12 cellular contexts compared by ENCODE assay signal in genomic region chr17:30780343-30780742, GRCh38. TPM values are rescaled to one million over a fixed set of nuclear protein-coding genes. Genes with fewer than 3 reads are reported as not detected.
DNase-seq lines count a peak whose midpoint lies in the region; ATAC-seq, FAIRE-seq and TF ChIP-seq lines count a peak whose summit lies in the region.
"Had no signal": no experiment of that assay in that cellular context is flagged by ENCODE, and none has a peak within 500 bp of the region (broad histone marks: within the 10 kb centered on the region; RNA-seq: fewer than 3 reads in every experiment).

No MANE protein-coding gene starts in this region.

- no peak for FAIRE-seq in HepG2 (lab: Jason Lieb, UNC)
- FAIRE-seq: frontal cortex had no signal

- no TSS peak for BruUV-seq in HepG2 (replicated peaks; lab: Mats Ljungman, UMichigan)

- no peak for TF ChIP-seq CTCF in HepG2 (CRISPR knock-in tag; IDR thresholded peaks at IDR 0.05)
- TF ChIP-seq CTCF in right lobe of liver (IDR thresholded peaks at IDR 0.05) = no peak
- TF ChIP-seq CTCF in endothelial cell (IDR thresholded peaks at IDR 0.05; ENCODE audit: unreplicated experiment) = no peak
- no peak for TF ChIP-seq CTCF in SK-N-SH (IDR thresholded peaks at IDR 0.05)

- H3K4me3 ChIP-seq in HepG2 (replicated peaks in 1 of 3; ENCODE audit: insufficient read depth in 1 of 3, low read depth in 2 of 3, low read length in 3 of 3) (no peak overlapping the region), right lobe of liver (no peak overlapping the region), SK-N-SH (ENCODE audit: low read depth in 2 of 2, low read length in 1 of 2) (no peak overlapping the region)
- H3K4me3 ChIP-seq: smooth muscle cell had no signal

- no peak overlapping the region for H2AFZ ChIP-seq in HepG2 (ENCODE audit: low read length)
- no peak overlapping the region for H2AFZ ChIP-seq in SK-N-SH (ENCODE audit: low read depth)

- TF ChIP-seq EP300 in HepG2 (IDR thresholded peaks at IDR 0.05; ENCODE audit: low read depth in 2 of 2, low read length in 2 of 2) (no peak), HepG2 (CRISPR knock-in tag; IDR thresholded peaks at IDR 0.05; ENCODE audit: borderline replicate concordance) (no peak), SK-N-SH (IDR thresholded peaks at IDR 0.05; ENCODE audit: borderline replicate concordance in 1 of 2, low read depth in 1 of 2, low read length in 1 of 2) (no peak)

- H3K27me3 Mint-ChIP-seq in endothelial cell (ENCODE audit: unreplicated experiment) = peaks cover 2% of the 10 kb centered on the region

- peaks cover 23% of the 10 kb centered on the region for H3K36me3 Mint-ChIP-seq in endothelial cell (ENCODE audit: low read depth, unreplicated experiment)

- intact Hi-C loops in HepG2 (cut with micrococcal nuclease; ENCODE audit: unreplicated experiment) (no loop called here), right lobe of liver (cut with DNase I) (no loop called here)

- H3K9ac ChIP-seq in HepG2 (ENCODE audit: insufficient read depth, low read depth, low read length) (no peak overlapping the region), SK-N-SH (no peak overlapping the region)

- POLR2A ChIA-PET in HepG2 (lab: Yijun Ruan, JAX) = no interaction called here
- POLR2A ChIA-PET in SK-N-SH (lab: Yijun Ruan, JAX) = no interaction called here

- H3K4me2 ChIP-seq in HepG2 (ENCODE audit: low read depth, low read length) (no peak overlapping the region), SK-N-SH (no peak overlapping the region)
- H3K4me2 ChIP-seq: smooth muscle cell had no signal

- H4K20me1 ChIP-seq in HepG2 (ENCODE audit: insufficient read depth, low read length) = no peaks in the 10 kb centered on the region
- no peaks in the 10 kb centered on the region for H4K20me1 ChIP-seq in SK-N-SH (ENCODE audit: insufficient read depth)

- H3K27ac Mint-ChIP-seq in endothelial cell (ENCODE audit: unreplicated experiment) = peak overlapping the region; percentile 62

- TF ChIP-seq POLR2A in HepG2 (IDR thresholded peaks at IDR 0.05; ENCODE audit: insufficient read depth in 1 of 2, low read depth in 2 of 2, low read length in 2 of 2) (no peak), right lobe of liver (IDR thresholded peaks at IDR 0.05) (no peak)

- CTCF ChIA-PET in HepG2 (lab: Yijun Ruan, JAX; ENCODE audit: low intra/inter-chr PET ratio, low total read pairs) = no interaction called here
- CTCF ChIA-PET in SK-N-SH (lab: Yijun Ruan, JAX) = no interaction called here

- no peaks in the 10 kb centered on the region for H3K4me1 ChIP-seq in HepG2 (ENCODE audit: insufficient read depth, low read length)
- H3K4me1 ChIP-seq in right lobe of liver = no peaks in the 10 kb centered on the region
- H3K4me1 ChIP-seq in SK-N-SH (ENCODE audit: control insufficient read depth in 1 of 2, insufficient read depth in 2 of 2, low read depth in 1 of 2, low read length in 1 of 2) = no peaks in the 10 kb centered on the region

- in situ Hi-C loops in HepG2 (cut with HindIII; ENCODE audit: extremely low pct_ligation_motif_present, low pct_unique_long_range_greater_than_20kb) = no loop called here

- H3K9me3 Mint-ChIP-seq in endothelial cell (ENCODE audit: unreplicated experiment) = no peaks in the 10 kb centered on the region
- H3K9me3 Mint-ChIP-seq: neural crest cell had no signal

- WGBS in HepG2 (ENCODE audit: low lambda C conversion rate) = 96% methylated on average over 6 of the region's 6 CpGs
- WGBS in right lobe of liver (ENCODE audit: insufficient coverage, low coverage, low lambda C conversion rate, missing lambda C conversion rate) = 90% methylated on average over 6 of the region's 6 CpGs
- WGBS in SK-N-SH (ENCODE audit: low lambda C conversion rate) = 96% methylated on average over 6 of the region's 6 CpGs

- H3K36me3 ChIP-seq in HepG2 (replicated peaks in 1 of 2; ENCODE audit: control insufficient read depth in 1 of 2, insufficient read depth in 2 of 2, low read length in 2 of 2) (peaks cover 0 to 1% of the 10 kb centered on the region in 2 experiments; a peak in 1 of 5 replicates), right lobe of liver (peaks cover 0 to 6% (median 2%) of the 10 kb centered on the region in 4 donors), SK-N-SH (replicated peaks in 1 of 2; ENCODE audit: control insufficient read depth in 1 of 2, insufficient read depth in 2 of 2, low read length in 1 of 2) (peaks cover 9 to 81% of the 10 kb centered on the region in 2 experiments)

- H3F3A ChIP-seq in SK-N-SH (replicated peaks; ENCODE audit: insufficient read depth) = peaks cover 58% of the 10 kb centered on the region

- ATAC-seq in HepG2 (no peak), right lobe of liver (no peak)

- H3K27me3 ChIP-seq in HepG2 (ENCODE audit: control insufficient read depth in 1 of 2, insufficient read depth in 2 of 2, low read length in 2 of 2) (no peaks in the 10 kb centered on the region), right lobe of liver (no peaks in the 10 kb centered on the region), SK-N-SH (ENCODE audit: insufficient read depth) (no peaks in the 10 kb centered on the region)

- peak overlapping the region; percentile 16 for H3K4me3 Mint-ChIP-seq in endothelial cell (ENCODE audit: unreplicated experiment)
- H3K4me3 Mint-ChIP-seq: neural crest cell had no signal

- H3K79me2 ChIP-seq in HepG2 (ENCODE audit: insufficient read depth, low read length) = no peaks in the 10 kb centered on the region
- no peaks in the 10 kb centered on the region; the same call in 1 of the 2 replicates for H3K79me2 ChIP-seq in SK-N-SH (ENCODE audit: insufficient read depth)

- H3K9me2 ChIP-seq in SK-N-SH = no peaks in the 10 kb centered on the region

- no peaks in the 10 kb centered on the region for H3K4me1 Mint-ChIP-seq in endothelial cell (ENCODE audit: unreplicated experiment)
- H3K4me1 Mint-ChIP-seq: neural crest cell had no signal

- no peak for DNase-seq in HepG2 (ENCODE audit: low spot score)
- DNase-seq in right lobe of liver = no peak
- peak; percentile 29 to 30 for DNase-seq in activated CD4-positive, alpha-beta T cell treated with anti-CD3 and anti-CD28 coated beads, Interleukin-2, amount 50 U/mL, for 48 hours
- DNase-seq in endothelial cell (ENCODE audit: low spot score) = no peak
- DNase-seq in SK-N-SH = no peak
- DNase-seq in NCI-H82 treated with DMSO at 0.1 percent for 48 hours (lab: John Stamatoyannopoulos, UW; ENCODE audit: unreplicated experiment) = no peak
- no peak for DNase-seq in SHP77 treated with DMSO at 0.1 percent for 48 hours (lab: John Stamatoyannopoulos, UW)
- DNase-seq in inferior parietal cortex (ENCODE audit: extremely low spot score) = no peak
- DNase-seq: NCI-H510A had no signal

- no peak overlapping the region for H3K27ac ChIP-seq in HepG2 (ENCODE audit: extremely low read length, insufficient read depth, low read length)
- H3K27ac ChIP-seq in right lobe of liver = no peak overlapping the region
- H3K27ac ChIP-seq in SK-N-SH (ENCODE audit: low read depth in 2 of 2, low read length in 1 of 2) = no peak overlapping the region

- no peaks in the 10 kb centered on the region for H3K9me3 ChIP-seq in HepG2 (ENCODE audit: low read length)
- no peaks in the 10 kb centered on the region for H3K9me3 ChIP-seq in right lobe of liver
- no peaks in the 10 kb centered on the region for H3K9me3 ChIP-seq in SK-N-SH

- TF ChIP-seq RAD21 in HepG2 (CRISPR knock-in tag; IDR thresholded peaks at IDR 0.05) (no peak), SK-N-SH (IDR thresholded peaks at IDR 0.05; ENCODE audit: low read length) (no peak)

RNA-seq across cellular contexts. Expression of gene CRLF3, which starts 44.1 kb away (rescaled TPM):
- total RNA-seq in HepG2 (2016; rRNA removed; fragmentation: Illumina TruSeq; extraction: Trizol) = 9.1 and 13.2 TPM in 2 replicates
- 4.4 TPM in 2 replicates for total RNA-seq in HepG2 (2016; cell fraction: cytosol; rRNA removed; fragmentation: Illumina TruSeq; extraction: Trizol; ENCODE audit: low read depth)
- 9.8 and 12.3 TPM in 2 replicates for total RNA-seq in HepG2 (2016; cell fraction: insoluble cytoplasmic fraction; rRNA removed; fragmentation: Illumina TruSeq; extraction: Trizol)
- 5.1 and 5.6 TPM in 2 replicates for total RNA-seq in HepG2 (2016; cell fraction: membrane; rRNA removed; fragmentation: Illumina TruSeq; extraction: Trizol)
- total RNA-seq in HepG2 (2016; cell fraction: nucleus; rRNA removed; fragmentation: Illumina TruSeq; extraction: Trizol) = 4.1 and 6.0 TPM in 2 replicates
- polyA plus RNA-seq in HepG2 (2011; rRNA removed) = 4.9 and 6.4 TPM in 2 replicates
- polyA plus RNA-seq in HepG2 (2011; cell fraction: cytosol; rRNA removed) = 3.1 and 4.9 TPM in 2 replicates
- 2.0 and 2.6 TPM in 2 replicates for polyA plus RNA-seq in HepG2 (2011; cell fraction: nucleus; rRNA removed)
- 4.8 and 6.0 TPM in 2 replicates for polyA plus RNA-seq in HepG2 (2012)
- polyA plus RNA-seq in HepG2 (2016; cell fraction: cytosol; fragmentation: Illumina TruSeq; extraction: Trizol; ENCODE audit: low read depth) = 1.1 TPM in 2 replicates
- 10.7 and 11.8 TPM in 2 replicates for polyA plus RNA-seq in HepG2 (2016; cell fraction: insoluble cytoplasmic fraction; fragmentation: Illumina TruSeq; extraction: Trizol; ENCODE audit: low read depth)
- 2.6 and 2.7 TPM in 2 replicates for polyA plus RNA-seq in HepG2 (2016; cell fraction: membrane; fragmentation: Illumina TruSeq; extraction: Trizol; ENCODE audit: low read depth)
- polyA plus RNA-seq in HepG2 (2016; cell fraction: nucleus; fragmentation: Illumina TruSeq; extraction: Trizol; ENCODE audit: insufficient read depth, low read depth) = 7.0 and 7.4 TPM in 2 replicates
- polyA minus RNA-seq in HepG2 (2011; rRNA and poly(A)+ RNA removed; ENCODE audit: low replicate concordance) = 2.3 and 9.3 TPM in 2 replicates
- polyA minus RNA-seq in HepG2 (2011; cell fraction: cytosol; rRNA and poly(A)+ RNA removed) = 4.4 and 5.0 TPM in 2 replicates
- polyA minus RNA-seq in HepG2 (2011; cell fraction: nucleus; rRNA and poly(A)+ RNA removed) = 4.8 and 7.0 TPM in 2 replicates
- total RNA-seq in right lobe of liver = 1 to 10 TPM; 2.4 to 6.7 (median 5.0) TPM
- total RNA-seq in endothelial cell (ENCODE audit: unreplicated experiment) = 23.8 TPM
- polyA plus RNA-seq in SK-N-SH (2012; rRNA removed) = 10.9 and 13.9 TPM in 2 replicates
- 15.6 and 16.6 TPM in 2 replicates for polyA plus RNA-seq in SK-N-SH (2012; cell fraction: cytosol; rRNA removed)
- polyA plus RNA-seq in SK-N-SH (2012; cell fraction: nucleus; rRNA removed) = 5.2 and 9.1 TPM in 2 replicates

RNA-seq across cellular contexts. Expression of gene ATAD5, which starts 51.4 kb away (rescaled TPM):
- total RNA-seq in HepG2 (2016; rRNA removed; fragmentation: Illumina TruSeq; extraction: Trizol) (10.7 and 18.1 TPM in 2 replicates), right lobe of liver (1 to 10 TPM in 2 of 6 experiments, under 1 TPM in 4; 0.29 to 2.7 (median 0.67) TPM), endothelial cell (ENCODE audit: unreplicated experiment) (6.3 TPM)
- 3.1 and 3.7 TPM in 2 replicates for total RNA-seq in HepG2 (2016; cell fraction: cytosol; rRNA removed; fragmentation: Illumina TruSeq; extraction: Trizol; ENCODE audit: low read depth)
- total RNA-seq in HepG2 (2016; cell fraction: insoluble cytoplasmic fraction; rRNA removed; fragmentation: Illumina TruSeq; extraction: Trizol) = 10.6 and 18.0 TPM in 2 replicates
- total RNA-seq in HepG2 (2016; cell fraction: membrane; rRNA removed; fragmentation: Illumina TruSeq; extraction: Trizol) = 4.3 and 4.4 TPM in 2 replicates
- total RNA-seq in HepG2 (2016; cell fraction: nucleus; rRNA removed; fragmentation: Illumina TruSeq; extraction: Trizol) = 20.1 and 22.3 TPM in 2 replicates
- polyA plus RNA-seq in HepG2 (2011; rRNA removed) (1.1 and 1.8 TPM in 2 replicates), SK-N-SH (2012; rRNA removed) (0.66 and 0.75 TPM in 2 replicates)
- polyA plus RNA-seq in HepG2 (2011; cell fraction: cytosol; rRNA removed) = 0.49 and 0.54 TPM in 2 replicates
- 1.6 and 1.7 TPM in 2 replicates for polyA plus RNA-seq in HepG2 (2011; cell fraction: nucleus; rRNA removed)
- 1.2 and 2.2 TPM in 2 replicates for polyA plus RNA-seq in HepG2 (2012)
- polyA plus RNA-seq in HepG2 (2016; cell fraction: cytosol; fragmentation: Illumina TruSeq; extraction: Trizol; ENCODE audit: low read depth) = 0.09 and 0.11 TPM in 2 replicates
- 6.8 and 6.9 TPM in 2 replicates for polyA plus RNA-seq in HepG2 (2016; cell fraction: insoluble cytoplasmic fraction; fragmentation: Illumina TruSeq; extraction: Trizol; ENCODE audit: low read depth)
- 0.26 and 0.35 TPM in 2 replicates for polyA plus RNA-seq in HepG2 (2016; cell fraction: membrane; fragmentation: Illumina TruSeq; extraction: Trizol; ENCODE audit: low read depth)
- polyA plus RNA-seq in HepG2 (2016; cell fraction: nucleus; fragmentation: Illumina TruSeq; extraction: Trizol; ENCODE audit: insufficient read depth, low read depth) = 8.6 and 10.0 TPM in 2 replicates
- 1.8 and 3.2 TPM in 2 replicates for polyA minus RNA-seq in HepG2 (2011; rRNA and poly(A)+ RNA removed; ENCODE audit: low replicate concordance)
- polyA minus RNA-seq in HepG2 (2011; cell fraction: cytosol; rRNA and poly(A)+ RNA removed) = 3.2 and 4.7 TPM in 2 replicates
- polyA minus RNA-seq in HepG2 (2011; cell fraction: nucleus; rRNA and poly(A)+ RNA removed) = 12.1 and 15.1 TPM in 2 replicates
- 0.73 and 0.77 TPM in 2 replicates for polyA plus RNA-seq in SK-N-SH (2012; cell fraction: cytosol; rRNA removed)
- 1.2 and 1.8 TPM in 2 replicates for polyA plus RNA-seq in SK-N-SH (2012; cell fraction: nucleus; rRNA removed)

Comparison
In these comparisons a context has a peak if more than half of its experiments do, and no peak if none do; other contexts are left out.
1. DNase-seq: peak in activated CD4-positive, alpha-beta T cell treated with anti-CD3 and anti-CD28 coated beads, Interleukin-2, amount 50 U/mL, for 48 hours (2 of 2); none in HepG2 (single experiment), right lobe of liver (0 of 3), endothelial cell (single experiment), SK-N-SH (single experiment), NCI-H82 treated with DMSO at 0.1 percent for 48 hours (single experiment), SHP77 treated with DMSO at 0.1 percent for 48 hours (single experiment) and inferior parietal cortex (single experiment).